8 cellular contexts compared by ENCODE assay signal in the genomic region with DNA sequence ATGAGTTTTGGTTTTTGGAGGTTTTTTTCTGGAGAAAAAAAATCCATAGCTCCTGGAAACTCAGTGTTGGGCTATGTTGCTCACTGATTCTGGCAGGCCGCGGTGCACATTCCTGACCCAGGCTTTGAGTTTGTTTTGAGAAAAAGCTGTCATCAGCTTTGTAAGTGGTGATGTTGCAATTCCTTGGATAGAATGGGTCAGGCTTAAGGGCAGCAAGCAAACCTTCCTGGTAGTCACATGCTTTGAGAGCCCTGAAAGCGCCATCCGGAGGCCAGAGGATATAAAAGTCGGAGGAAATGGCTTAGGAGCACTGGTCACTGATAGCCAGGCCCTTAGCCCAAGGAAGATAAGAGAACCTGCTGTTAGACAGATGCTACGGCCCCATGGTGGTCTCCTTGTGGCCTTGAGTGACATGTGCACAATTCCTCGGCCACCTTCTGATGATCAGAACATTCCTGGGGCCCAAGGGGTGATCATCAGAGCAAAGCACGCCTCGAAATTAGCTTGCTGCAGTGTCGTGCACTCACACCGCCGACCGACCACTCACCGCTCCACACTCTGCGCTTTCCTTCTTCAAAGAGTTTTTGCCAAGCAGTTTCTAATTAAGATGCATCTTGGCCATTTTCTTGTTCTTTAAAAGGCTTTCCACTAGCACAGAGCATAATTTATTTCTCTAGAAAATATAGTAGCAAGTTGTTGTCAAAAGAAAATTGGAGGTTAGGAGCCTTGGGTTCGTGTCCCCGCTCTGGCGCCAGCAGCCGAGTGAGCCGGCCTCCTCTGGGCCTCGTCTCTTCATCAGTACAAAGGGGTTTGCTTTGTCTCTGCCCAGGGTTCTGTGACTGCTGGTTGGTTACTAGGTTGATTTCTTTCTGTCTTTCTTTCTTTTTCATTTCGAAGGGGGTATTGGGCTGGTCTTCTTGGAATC.
DNase-seq lines count a peak whose midpoint lies in the region; ATAC-seq and TF ChIP-seq lines count a peak whose summit lies in the region.

No MANE protein-coding gene starts in this region.

- CTCF ChIA-PET in CD4-positive, alpha-beta T cell (lab: Charles Lee) = interaction anchor here (0.7 to 1.5 kb wide), 2 partner anchors 77 to 102 kb away, joined by 3 to 6 read pairs; no protein-coding TSS in a partner anchor

- H3K36me3 ChIP-seq in mucosa of descending colon (ENCODE audit: low read depth) = no peaks in the 10 kb centered on the region

- peaks cover 74% of the 10 kb centered on the region for H3K4me1 Mint-ChIP-seq in CD4-positive, alpha-beta T cell (ENCODE audit: low read depth)
- H3K4me1 Mint-ChIP-seq in endothelial cell (ENCODE audit: unreplicated experiment) = peaks cover 33% of the 10 kb centered on the region

- intact Hi-C loops in CD4-positive, alpha-beta T cell (cut with DNase I, micrococcal nuclease) = loop anchor here (5.0 kb wide), 3 partner anchors 73 to 1757 kb away; no protein-coding TSS in a partner anchor
- intact Hi-C loops in mucosa of descending colon (cut with DNase I, micrococcal nuclease) = loop anchor here in 1 of 2 donors (10.0 kb wide), 1 partner anchor 49 kb away; no protein-coding TSS in a partner anchor

- no peaks in the 10 kb centered on the region for H3K9me3 Mint-ChIP-seq in CD4-positive, alpha-beta T cell
- H3K9me3 Mint-ChIP-seq in endothelial cell (ENCODE audit: unreplicated experiment) = no peaks in the 10 kb centered on the region

- no peaks in the 10 kb centered on the region for H3K27me3 Mint-ChIP-seq in CD4-positive, alpha-beta T cell
- no peaks in the 10 kb centered on the region for H3K27me3 Mint-ChIP-seq in endothelial cell (ENCODE audit: unreplicated experiment)

- peaks cover 20% of the 10 kb centered on the region for H3K36me3 Mint-ChIP-seq in CD4-positive, alpha-beta T cell (ENCODE audit: low read depth)
- H3K36me3 Mint-ChIP-seq in endothelial cell (ENCODE audit: low read depth, unreplicated experiment) = peaks cover 4% of the 10 kb centered on the region

- H3K4me3 ChIP-seq in mucosa of descending colon = no peak overlapping the region

- no peak for ATAC-seq in CD4-positive, alpha-beta T cell (ENCODE audit: poor library complexity)
- ATAC-seq in mucosa of descending colon (peak; percentile 71), HG02623 (IDR thresholded peaks at IDR 0.05; ENCODE audit: unreplicated experiment) (no peak)

- POLR2A ChIA-PET in CD4-positive, alpha-beta T cell (lab: Charles Lee) = interaction anchor here (0.9 to 1.8 kb wide), 2 partner anchors 76 to 79 kb away, joined by 4 read pairs; no protein-coding TSS in a partner anchor

- in situ Hi-C loops in G401 (cut with HindIII; ENCODE audit: low sequenced_read_pairs) = no loop called here

- peak overlapping the region; percentile 63 for H3K4me3 Mint-ChIP-seq in CD4-positive, alpha-beta T cell
- peak overlapping the region; percentile 21 for H3K4me3 Mint-ChIP-seq in endothelial cell (ENCODE audit: unreplicated experiment)

- H3K27me3 ChIP-seq in CD4-positive, alpha-beta T cell (ENCODE audit: control insufficient read depth, insufficient read depth, low read length) = no peaks in the 10 kb centered on the region

- H3K4me1 ChIP-seq in mucosa of descending colon (ENCODE audit: low read depth) = no peaks in the 10 kb centered on the region

- TF ChIP-seq CTCF in CD4-positive, alpha-beta T cell (IDR thresholded peaks at IDR 0.05) = no peak
- TF ChIP-seq CTCF in endothelial cell (IDR thresholded peaks at IDR 0.05; ENCODE audit: unreplicated experiment) = no peak
- no peak for TF ChIP-seq CTCF in mucosa of descending colon (IDR thresholded peaks at IDR 0.05)

- DNase-seq in CD4-positive, alpha-beta T cell = no peak
- peak; percentile 97 for DNase-seq in M059J (ENCODE audit: low read depth)
- peak; percentile 56 for DNase-seq in endothelial cell (ENCODE audit: low spot score)
- peak; percentile 49 to 74 (median 56) for DNase-seq in mucosa of descending colon
- DNase-seq in activated CD8-positive, alpha-beta memory T cell treated with anti-CD3 and anti-CD28 coated beads for 24 hours = no peak
- no peak for DNase-seq in G401 (ENCODE audit: low spot score)
- no peak for DNase-seq in activated gamma-delta T cell (lab: John Stamatoyannopoulos, UW)

- H3K27ac Mint-ChIP-seq in CD4-positive, alpha-beta T cell = peak overlapping the region; percentile 74
- peak overlapping the region; percentile 24 for H3K27ac Mint-ChIP-seq in endothelial cell (ENCODE audit: unreplicated experiment)

- H3K27ac ChIP-seq in CD4-positive, alpha-beta T cell (ENCODE audit: low read depth, low read length) = peak overlapping the region; percentile 39

- H3K9me3 ChIP-seq in CD4-positive, alpha-beta T cell (ENCODE audit: control insufficient read depth, low read length) = no peaks in the 10 kb centered on the region
- no peaks in the 10 kb centered on the region for H3K9me3 ChIP-seq in mucosa of descending colon

Comparison
In these comparisons a context has a peak if more than half of its experiments do, and no peak if none do; other contexts are left out.
1. DNase-seq: peak in M059J (single experiment), endothelial cell (single experiment) and mucosa of descending colon (3 of 3); none in CD4-positive, alpha-beta T cell (0 of 10), activated CD8-positive, alpha-beta memory T cell treated with anti-CD3 and anti-CD28 coated beads for 24 hours (single experiment), G401 (single experiment) and activated gamma-delta T cell (single experiment).